ENCODE assay signal across 8 cellular contexts in the genomic region with DNA sequence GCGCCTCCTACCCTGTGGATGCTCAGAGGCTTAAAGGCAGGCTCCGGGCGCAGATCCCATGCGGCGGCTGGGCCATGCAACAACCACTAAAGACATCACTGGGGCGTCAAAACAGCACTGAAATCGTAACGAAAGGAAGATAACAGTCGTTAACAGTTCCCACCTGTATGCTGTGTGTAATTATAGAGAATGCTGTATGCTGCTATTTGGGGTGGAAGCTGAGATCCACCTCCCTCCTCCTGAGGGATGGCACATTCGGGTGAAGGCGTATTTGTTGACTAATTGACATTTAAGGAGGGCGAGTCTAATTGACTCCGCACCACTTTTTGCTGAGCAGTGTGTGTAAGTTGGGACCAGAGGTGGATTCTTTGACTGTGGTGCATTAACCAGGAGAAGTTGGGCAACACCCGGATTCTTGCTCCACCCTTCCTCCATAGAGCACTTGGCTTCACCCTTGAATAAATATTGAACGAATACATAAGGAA. TPM values are rescaled to one million over a fixed set of nuclear protein-coding genes. Genes with fewer than 3 reads are reported as not detected.
A peak's percentile ranks its signal among the peaks of the same experiment; 100 is the strongest.
DNase-seq lines count a peak whose midpoint lies in the region; ATAC-seq lines count a peak whose summit lies in the region.

No MANE protein-coding gene starts in this region.

- H3K27ac ChIP-seq in mucosa of rectum (ENCODE audit: low read depth in 2 of 2, low read length in 2 of 2), result peak overlapping the region; percentile 94 to 96
- H3K27ac ChIP-seq in urinary bladder (ENCODE audit: low read depth), result peak overlapping the region; percentile 85

- H3K9me3 Mint-ChIP-seq in T-cell, result no peaks in the 10 kb centered on the region
- no peaks in the 10 kb centered on the region for H3K9me3 Mint-ChIP-seq in effector memory CD8-positive, alpha-beta T cell

- H3K36me3 ChIP-seq in mucosa of rectum (ENCODE audit: control insufficient read depth in 2 of 2, insufficient read depth in 2 of 2, low read length in 2 of 2), result peaks cover 3 to 4% of the 10 kb centered on the region in 2 donors
- no peaks in the 10 kb centered on the region for H3K36me3 ChIP-seq in urinary bladder (ENCODE audit: insufficient read depth)

- H3K27me3 ChIP-seq in mucosa of rectum (ENCODE audit: control insufficient read depth in 2 of 2, insufficient read depth in 2 of 2, low read length in 2 of 2), result no peaks in the 10 kb centered on the region

- POLR2A ChIA-PET in T-cell (lab: Charles Lee), result no interaction called here

- H3K4me1 ChIP-seq in mucosa of rectum (ENCODE audit: control insufficient read depth in 2 of 2, insufficient read depth in 2 of 2, low read length in 2 of 2) (peaks cover 14 to 15% of the 10 kb centered on the region in 2 donors), urinary bladder (ENCODE audit: insufficient read depth) (no peaks in the 10 kb centered on the region)

- ATAC-seq in GM21447 (IDR thresholded peaks at IDR 0.05; ENCODE audit: unreplicated experiment) (peak; percentile 64), T-cell (replicated peaks in 1 of 4) (peak; percentile 71 to 72 (median 72))
- ATAC-seq in effector memory CD8-positive, alpha-beta T cell (replicated peaks), result peak; percentile 70

- peaks cover 14 to 33% (median 29%) of the 10 kb centered on the region in 3 donors for H3K4me1 Mint-ChIP-seq in T-cell
- peaks cover 13 to 14% of the 10 kb centered on the region in 2 donors for H3K4me1 Mint-ChIP-seq in effector memory CD8-positive, alpha-beta T cell (ENCODE audit: low read depth in 2 of 2)

- peak; percentile 23 for DNase-seq in DMS79 treated with DMSO at 0.1 percent for 48 hours (lab: John Stamatoyannopoulos, UW)
- no peak for DNase-seq in DMS79 (lab: John Stamatoyannopoulos, UW)
- peak; percentile 83 for DNase-seq in HT-29 (ENCODE audit: low spot score)
- DNase-seq in T-cell, result peak in 29 of 34 experiments; percentile 33 to 71 (median 54)
- DNase-seq in effector memory CD8-positive, alpha-beta T cell, result peak in 2 of 3 experiments; percentile 46 to 52

- H3K27ac Mint-ChIP-seq in T-cell, result peak overlapping the region; percentile 99 to 100
- H3K27ac Mint-ChIP-seq in effector memory CD8-positive, alpha-beta T cell, result peak overlapping the region; percentile 94 to 98

- peak overlapping the region; percentile 97 for H3K9ac ChIP-seq in mucosa of rectum (ENCODE audit: low read depth in 1 of 2, low read length in 2 of 2)

- H3K4me3 Mint-ChIP-seq in T-cell, result peak overlapping the region; percentile 96 to 98 (median 96)
- H3K4me3 Mint-ChIP-seq in effector memory CD8-positive, alpha-beta T cell, result peak overlapping the region; percentile 91

- no peaks in the 10 kb centered on the region for H3K9me3 ChIP-seq in mucosa of rectum (ENCODE audit: control insufficient read depth in 2 of 2, low read length in 2 of 2)

- 1% methylated on average over 15 of the region's 15 CpGs for WGBS in urinary bladder

- CTCF ChIA-PET in T-cell (lab: Charles Lee), result no interaction called here

- peaks cover 10% of the 10 kb centered on the region for H3K36me3 Mint-ChIP-seq in T-cell
- H3K36me3 Mint-ChIP-seq in effector memory CD8-positive, alpha-beta T cell (ENCODE audit: insufficient read depth), result peaks cover 8% of the 10 kb centered on the region

- H3K27me3 Mint-ChIP-seq in T-cell, result peaks cover 0 to under 1% of the 10 kb centered on the region in 2 donors
- peaks cover under 1 to 2% of the 10 kb centered on the region in 2 donors for H3K27me3 Mint-ChIP-seq in effector memory CD8-positive, alpha-beta T cell

- H3K4me3 ChIP-seq in mucosa of rectum (ENCODE audit: low read length in 2 of 2) (peak overlapping the region; percentile 98 to 99), urinary bladder (ENCODE audit: low read depth, low read length) (peak overlapping the region; percentile 70)

RNA-seq across cellular contexts. Expression of gene SLC35A1, which starts 0.7 kb away (rescaled TPM):
- 13.4 and 14.1 TPM in 2 replicates for total RNA-seq in HT-29 (2014; rRNA removed; shearing (Covaris generic))
- total RNA-seq in T-cell (10 to 100 TPM; 11.2 to 18.9 (median 18.7) TPM), urinary bladder (39.2 TPM)
- 28.5 TPM for polyA plus RNA-seq in urinary bladder
